Comparison of ENCODE assay signal across 8 cellular contexts in genomic region chr20:32356935-32357868, GRCh38.
DNase-seq lines count a peak whose midpoint lies in the region; ATAC-seq and TF ChIP-seq lines count a peak whose summit lies in the region.

No MANE protein-coding gene starts in this region.

- H3K36me3 ChIP-seq in endocrine pancreas (ENCODE audit: control insufficient read depth, insufficient read depth, low read length): no peaks in the 10 kb centered on the region
- no peaks in the 10 kb centered on the region for H3K36me3 ChIP-seq in mucosa of rectum (ENCODE audit: control insufficient read depth in 2 of 2, insufficient read depth in 2 of 2, low read length in 2 of 2)

- no peaks in the 10 kb centered on the region for H3K27me3 Mint-ChIP-seq in activated naive CD4-positive, alpha-beta T cell treated with anti-CD3 and anti-CD28 coated beads, Interleukin-2, amount 10 ng/mL, durations not matched to agents 7 days and 5 days

- H3K27ac Mint-ChIP-seq in activated naive CD4-positive, alpha-beta T cell treated with anti-CD3 and anti-CD28 coated beads, Interleukin-2, amount 10 ng/mL, durations not matched to agents 7 days and 5 days: peak overlapping the region; percentile 99

- peaks cover 17% of the 10 kb centered on the region for H3K36me3 Mint-ChIP-seq in activated naive CD4-positive, alpha-beta T cell treated with anti-CD3 and anti-CD28 coated beads, Interleukin-2, amount 10 ng/mL, durations not matched to agents 7 days and 5 days

- POLR2A ChIA-PET in RWPE1 (lab: Yijun Ruan, JAX; ENCODE audit: low non-redundant PET): interaction anchor here (0.5 to 0.7 kb wide), 2 partner anchors 15 to 28 kb away, joined by 3 read pairs; no protein-coding TSS in a partner anchor

- H3K9ac ChIP-seq in endocrine pancreas (ENCODE audit: control insufficient read depth, insufficient read depth, low read length) (peak overlapping the region; percentile 91), mucosa of rectum (ENCODE audit: low read depth in 1 of 2, low read length in 2 of 2) (peak overlapping the region; percentile 60 to 90)

- H3K4me3 Mint-ChIP-seq in activated naive CD4-positive, alpha-beta T cell treated with anti-CD3 and anti-CD28 coated beads, Interleukin-2, amount 10 ng/mL, durations not matched to agents 7 days and 5 days: peak overlapping the region; percentile 95

- no peaks in the 10 kb centered on the region for H3K27me3 ChIP-seq in endocrine pancreas (ENCODE audit: control insufficient read depth, insufficient read depth, low read length)
- no peaks in the 10 kb centered on the region for H3K27me3 ChIP-seq in mucosa of rectum (ENCODE audit: control insufficient read depth in 2 of 2, insufficient read depth in 2 of 2, low read length in 2 of 2)

- CTCF ChIA-PET in activated naive CD4-positive, alpha-beta T cell treated with anti-CD3 and anti-CD28 coated beads, Interleukin-2, amount 10 ng/mL, durations not matched to agents 7 days and 5 days (lab: Charles Lee): interaction anchor here (0.9 kb wide), 1 partner anchor 21 kb away, joined by 4 read pairs; no protein-coding TSS in a partner anchor
- CTCF ChIA-PET in RWPE1 (lab: Yijun Ruan, JAX): interaction anchor here (0.6 to 0.8 kb wide), 2 partner anchors 38 to 128 kb away, joined by 3 read pairs; no protein-coding TSS in a partner anchor

- H3K4me1 ChIP-seq in endocrine pancreas (ENCODE audit: control insufficient read depth, insufficient read depth, low read length) (peaks cover 3% of the 10 kb centered on the region), mucosa of rectum (ENCODE audit: control insufficient read depth in 2 of 2, insufficient read depth in 2 of 2, low read length in 2 of 2) (peaks cover 12 to 23% of the 10 kb centered on the region in 2 donors)

- peak overlapping the region; percentile 84 for H3K4me3 ChIP-seq in endocrine pancreas (ENCODE audit: control insufficient read depth, insufficient read depth, low read length)
- H3K4me3 ChIP-seq in mucosa of rectum (ENCODE audit: low read length in 2 of 2): peak overlapping the region; percentile 85 to 92

- peaks cover 60% of the 10 kb centered on the region for H3K4me1 Mint-ChIP-seq in activated naive CD4-positive, alpha-beta T cell treated with anti-CD3 and anti-CD28 coated beads, Interleukin-2, amount 10 ng/mL, durations not matched to agents 7 days and 5 days

- DNase-seq in activated naive CD4-positive, alpha-beta T cell treated with anti-CD3 and anti-CD28 coated beads, Interleukin-2, amount 10 ng/mL, durations not matched to agents 7 days and 5 days: peak; percentile 41
- DNase-seq in activated naive CD4-positive, alpha-beta T cell treated with anti-CD3 and anti-CD28 coated beads, Interleukin-2, amount 50 U/mL, for 16 hours: no peak
- peak; percentile 49 for DNase-seq in RWPE1 (ENCODE audit: low spot score)
- DNase-seq in DMS 273 treated with DMSO at 0.1 percent for 48 hours (lab: John Stamatoyannopoulos, UW): no peak
- no peak for DNase-seq in GM10266 (ENCODE audit: extremely low spot score)

- H3K27ac ChIP-seq in RWPE1: peak overlapping the region; percentile 95
- H3K27ac ChIP-seq in mucosa of rectum (ENCODE audit: low read depth in 2 of 2, low read length in 2 of 2): peak overlapping the region; percentile 96 to 97

- H3K9me3 Mint-ChIP-seq in activated naive CD4-positive, alpha-beta T cell treated with anti-CD3 and anti-CD28 coated beads, Interleukin-2, amount 10 ng/mL, durations not matched to agents 7 days and 5 days: no peaks in the 10 kb centered on the region

- H3K9me3 ChIP-seq in endocrine pancreas (ENCODE audit: control insufficient read depth, low read length) (no peaks in the 10 kb centered on the region), mucosa of rectum (ENCODE audit: control insufficient read depth in 2 of 2, low read length in 2 of 2) (no peaks in the 10 kb centered on the region)

- no peak for ATAC-seq in GM18517 (IDR thresholded peaks at IDR 0.05; ENCODE audit: unreplicated experiment)

- TF ChIP-seq CTCF in RWPE1 (conservative IDR thresholded peaks at IDR 0.05; ENCODE audit: low read depth) (no peak), GM10266 (IDR thresholded peaks at IDR 0.05; ENCODE audit: control insufficient read depth, insufficient read depth, low read depth, missing control alignments) (no peak)

Comparison
In these comparisons a context has a peak if more than half of its experiments do, and no peak if none do; other contexts are left out.
1. DNase-seq: peak in activated naive CD4-positive, alpha-beta T cell treated with anti-CD3 and anti-CD28 coated beads, Interleukin-2, amount 10 ng/mL, durations not matched to agents 7 days and 5 days (single experiment) and RWPE1 (single experiment); none in activated naive CD4-positive, alpha-beta T cell treated with anti-CD3 and anti-CD28 coated beads, Interleukin-2, amount 50 U/mL, for 16 hours (single experiment), DMS 273 treated with DMSO at 0.1 percent for 48 hours (single experiment) and GM10266 (single experiment).